17 cellular contexts compared by ENCODE assay signal in the genomic region with DNA sequence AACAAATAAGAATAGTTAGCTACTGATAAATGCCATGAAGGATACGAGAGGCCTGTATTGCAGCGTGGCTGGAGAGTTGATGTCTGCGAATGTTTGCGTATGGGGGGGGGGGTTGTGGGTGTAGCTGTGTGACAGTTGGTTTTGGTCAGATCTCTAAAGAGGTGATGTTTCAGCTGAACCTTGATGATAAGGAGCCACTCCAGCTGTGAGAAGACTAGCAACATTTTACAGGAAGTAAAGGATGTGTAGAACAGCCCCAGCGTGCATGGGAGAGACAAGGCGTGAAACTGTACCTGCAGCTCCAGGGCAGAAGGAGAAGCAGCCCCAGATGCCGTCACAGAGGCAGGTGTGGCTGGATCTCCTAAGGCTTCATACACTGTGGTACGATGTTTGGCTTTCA.
A peak's percentile ranks its signal among the peaks of the same experiment; 100 is the strongest.
DNase-seq lines count a peak whose midpoint lies in the region; ATAC-seq lines count a peak whose summit lies in the region.
"Had no signal": no experiment of that assay in that cellular context is flagged by ENCODE, and none has a peak within 500 bp of the region (broad histone marks: within the 10 kb centered on the region; RNA-seq: fewer than 3 reads in every experiment).

No MANE protein-coding gene starts in this region.

- no peak overlapping the region for H2BK120ac ChIP-seq in trophoblast cell (ENCODE audit: insufficient read depth, low read length, poor library complexity)

- peak overlapping the region; percentile 21 for H3K4me3 ChIP-seq in trophoblast cell (ENCODE audit: low read depth, low read length)
- H3K4me3 ChIP-seq: A549, GM23338 had no signal

- H4K12ac ChIP-seq in trophoblast cell (ENCODE audit: low read depth, low read length): no peak overlapping the region

- no peak overlapping the region for H3K27ac Mint-ChIP-seq in T-cell
- H3K27ac Mint-ChIP-seq: CD4-positive, alpha-beta memory T cell; GM23338; H9 had no signal

- WGBS in trophoblast cell (ENCODE audit: extremely low coverage, insufficient coverage, insufficient read length): no CpG with 5 or more reads among the region's 8 CpGs

- H4K91ac ChIP-seq in trophoblast cell (ENCODE audit: low read depth, low read length): no peak overlapping the region

- no peak overlapping the region for H2BK12ac ChIP-seq in trophoblast cell (ENCODE audit: low read length)

- no peaks in the 10 kb centered on the region for H3K27me3 ChIP-seq in trophoblast cell (ENCODE audit: insufficient read depth, low read length)
- H3K27me3 ChIP-seq: BE2C had no signal

- no peak overlapping the region for H3K9ac ChIP-seq in trophoblast cell (ENCODE audit: low read length)

- H3K4me1 ChIP-seq in trophoblast cell (ENCODE audit: control insufficient read depth in 1 of 2, insufficient read depth in 2 of 2, low read length in 2 of 2): no peaks in the 10 kb centered on the region
- H3K4me1 ChIP-seq: A549, BE2C had no signal

- H3K27ac ChIP-seq in KOPT-K1 (ENCODE audit: low read depth, low read length, poor library complexity, severe bottlenecking) (peak overlapping the region; percentile 94), trophoblast cell (ENCODE audit: low read depth, low read length) (no peak overlapping the region)
- H3K27ac ChIP-seq: A549, C4-2B had no signal

- H4K8ac ChIP-seq in trophoblast cell (ENCODE audit: low read depth, low read length): no peak overlapping the region

- H3K27me3 Mint-ChIP-seq in T-cell: no peaks in the 10 kb centered on the region
- H3K27me3 Mint-ChIP-seq: CD4-positive, alpha-beta memory T cell had no signal

- no peaks in the 10 kb centered on the region for H3K79me2 ChIP-seq in trophoblast cell (ENCODE audit: control insufficient read depth, insufficient read depth, low read length, poor library complexity)

- no peak overlapping the region for H3K4ac ChIP-seq in trophoblast cell (ENCODE audit: low read depth, low read length)

- H3K4me3 Mint-ChIP-seq in T-cell: no peak overlapping the region
- H3K4me3 Mint-ChIP-seq: CD4-positive, alpha-beta memory T cell; GM23338; H9 had no signal

- no peak overlapping the region for H3K4me2 ChIP-seq in trophoblast cell (ENCODE audit: low read length)
- H3K4me2 ChIP-seq: A549, GM23338 had no signal

- H3K36me3 ChIP-seq in KOPT-K1 (ENCODE audit: insufficient read depth, low read length): no peaks in the 10 kb centered on the region
- H3K36me3 ChIP-seq in trophoblast cell (ENCODE audit: control insufficient read depth in 1 of 2, insufficient read depth in 2 of 2, low read length in 2 of 2): no peaks in the 10 kb centered on the region
- H3K36me3 ChIP-seq: BE2C had no signal

- no peaks in the 10 kb centered on the region for H3K79me1 ChIP-seq in trophoblast cell (ENCODE audit: low read length)

- H3K4me1 Mint-ChIP-seq in T-cell: no peaks in the 10 kb centered on the region
- H3K4me1 Mint-ChIP-seq: CD4-positive, alpha-beta memory T cell; GM23338 had no signal

- no peak overlapping the region for H3K18ac ChIP-seq in trophoblast cell (ENCODE audit: low read length)

- H3K9me3 ChIP-seq in KOPT-K1 (ENCODE audit: insufficient read depth, low read length, poor library complexity, severe bottlenecking) (peaks cover 8% of the 10 kb centered on the region), trophoblast cell (ENCODE audit: insufficient read depth, low read depth, low read length) (no peaks in the 10 kb centered on the region)
- H3K9me3 ChIP-seq: A549, BE2C had no signal

- CTCF ChIA-PET in T-cell (lab: Charles Lee): no interaction called here

- no peak overlapping the region for H3K14ac ChIP-seq in trophoblast cell (ENCODE audit: low read length)

- no peaks in the 10 kb centered on the region for H3K36me3 Mint-ChIP-seq in T-cell
- H3K36me3 Mint-ChIP-seq: CD4-positive, alpha-beta memory T cell had no signal

- H3K9me3 Mint-ChIP-seq in T-cell: peaks cover 6 to 9% (median 8%) of the 10 kb centered on the region in 3 donors
- H3K9me3 Mint-ChIP-seq: H9 had no signal

- no peak overlapping the region for H2BK5ac ChIP-seq in trophoblast cell (ENCODE audit: low read depth, low read length, poor library complexity)

- POLR2A ChIA-PET in T-cell (lab: Charles Lee): no interaction called here

- no peak for ATAC-seq in T-cell (replicated peaks in 1 of 4)
- ATAC-seq: A549, GM23338 had no signal

- no peak overlapping the region for H3K23ac ChIP-seq in trophoblast cell (ENCODE audit: low read length)

- H2AFZ ChIP-seq in trophoblast cell (ENCODE audit: insufficient read depth, low read length, poor library complexity): no peak overlapping the region
- H2AFZ ChIP-seq: GM23338 had no signal

- no peak overlapping the region for H2AK5ac ChIP-seq in trophoblast cell (ENCODE audit: low read length)

- DNase-seq in DMS153 treated with DMSO at 0.1 percent for 48 hours (lab: John Stamatoyannopoulos, UW; ENCODE audit: unreplicated experiment) (peak; percentile 17), NCI-H510A (lab: John Stamatoyannopoulos, UW) (peak; percentile 68), trophoblast cell (no peak), T-cell (no peak), ecto neural progenitor cell (ENCODE audit: low spot score) (no peak)
- DNase-seq in NK-92 treated with Interleukin-12 subunit alpha and Interleukin-12 subunit beta, amount 100 ng/mL, for 24 hours (lab: John Stamatoyannopoulos, UW): no peak
- DNase-seq: BE2C; CD4-positive, alpha-beta memory T cell; COR-L47; DMS79; EL; H9; IMR-90 had no signal

Comparison
In these comparisons a context has a peak if more than half of its experiments do, and no peak if none do; other contexts are left out.
1. DNase-seq: peak in DMS153 treated with DMSO at 0.1 percent for 48 hours (single experiment) and NCI-H510A (single experiment); none in trophoblast cell (0 of 2), T-cell (0 of 34), NK-92 treated with Interleukin-12 subunit alpha and Interleukin-12 subunit beta, amount 100 ng/mL, for 24 hours (single experiment) and ecto neural progenitor cell (single experiment).